ENCODE assay signal across 28 cellular contexts in genomic region chr22:49418341-49418894, GRCh38.
A peak's percentile ranks its signal among the peaks of the same experiment; 100 is the strongest.
DNase-seq lines count a peak whose midpoint lies in the region; ATAC-seq, FAIRE-seq and TF ChIP-seq lines count a peak whose summit lies in the region.
"Had no signal": no experiment of that assay in that cellular context is flagged by ENCODE, and none has a peak within 500 bp of the region (broad histone marks: within the 10 kb centered on the region; RNA-seq: fewer than 3 reads in every experiment).

No MANE protein-coding gene starts in this region.

- no TSS peak for BruUV-seq in K562 (replicated peaks; lab: Mats Ljungman, UMichigan)

- H4K20me1 ChIP-seq in K562 (replicated peaks; ENCODE audit: control insufficient read depth, insufficient read depth, low read length) (0 out of 2 replicates have a peak, but pooled peaks cover 4% of the 10 kb centered on the region), osteoblast (ENCODE audit: insufficient read depth, low read length) (no peaks in the 10 kb centered on the region)

- TF ChIP-seq RAD21 in K562 (CRISPR knock-in tag; conservative IDR thresholded peaks at IDR 0.05 in 1 of 2, IDR thresholded peaks at IDR 0.05 in 1 of 2) = no peak

- no peaks in the 10 kb centered on the region for H3K4me1 Mint-ChIP-seq in activated T-helper 17 cell treated with anti-CD3 and anti-CD28 coated beads, Interleukin-2, amount 50 U/mL, for 72 hours
- H3K4me1 Mint-ChIP-seq: B cell; CD8-positive, alpha-beta memory T cell had no signal

- no peaks in the 10 kb centered on the region for H3K36me3 Mint-ChIP-seq in activated T-helper 17 cell treated with anti-CD3 and anti-CD28 coated beads, Interleukin-2, amount 50 U/mL, for 72 hours (ENCODE audit: low read depth)

- no peak overlapping the region for H3K27ac ChIP-seq in K562 (ENCODE audit: extremely low read depth, low read depth, low read length)
- no peak overlapping the region for H3K27ac ChIP-seq in kidney (ENCODE audit: low read depth in 2 of 2, low read length in 2 of 2)
- H3K27ac ChIP-seq in osteoblast (ENCODE audit: low read depth, low read length) = no peak overlapping the region
- H3K27ac ChIP-seq: 22Rv1, C4-2B had no signal

- H3K4me2 ChIP-seq in K562 (ENCODE audit: insufficient read depth, low read length) (no peak overlapping the region), osteoblast (ENCODE audit: insufficient read depth, low read length) (no peak overlapping the region)

- no peak for TF ChIP-seq EP300 in K562 (IDR thresholded peaks at IDR 0.05; ENCODE audit: low read length)

- TF ChIP-seq POLR2A in K562 (conservative IDR thresholded peaks at IDR 0.05) = no peak

- intact Hi-C loops in K562 (cut with micrococcal nuclease) (no loop called here), kidney (cut with DNase I) (no loop called here)

- CTCF ChIA-PET in K562 (lab: Yijun Ruan, JAX; ENCODE audit: low intra/inter-chr PET ratio) = no interaction called here

- 90% methylated on average over 14 of the region's 39 CpGs for WGBS in K562 (ENCODE audit: insufficient coverage, low coverage, missing lambda C conversion rate)

- H3K9me1 ChIP-seq in K562 (ENCODE audit: control insufficient read depth, insufficient read depth, low read length) = no peaks in the 10 kb centered on the region

- in situ Hi-C loops in K562 (cut with MboI) = no loop called here

- POLR2A ChIA-PET in K562 (lab: Yijun Ruan, JAX) = no interaction called here

- TF ChIP-seq CTCF in K562 (IDR thresholded peaks at IDR 0.05 in 2 of 3, conservative IDR thresholded peaks at IDR 0.05 in 1 of 3; ENCODE audit: insufficient read depth in 2 of 3, low read depth in 1 of 3, low read length in 3 of 3) = no peak
- no peak for TF ChIP-seq CTCF in kidney (IDR thresholded peaks at IDR 0.05; ENCODE audit: borderline replicate concordance, extremely low read depth, insufficient read depth)
- TF ChIP-seq CTCF in osteoblast (IDR thresholded peaks at IDR 0.05; ENCODE audit: extremely low read depth, low read depth, low read length) = no peak

- peaks cover 5% of the 10 kb centered on the region for H3K9me3 Mint-ChIP-seq in activated T-helper 17 cell treated with anti-CD3 and anti-CD28 coated beads, Interleukin-2, amount 50 U/mL, for 72 hours

- ATAC-seq in K562 = no peak
- no peak for ATAC-seq in HG03045 (IDR thresholded peaks at IDR 0.05; ENCODE audit: unreplicated experiment)
- ATAC-seq in activated T-helper 17 cell treated with anti-CD3 and anti-CD28 coated beads, Interleukin-2, amount 50 U/mL, for 72 hours (replicated peaks) = no peak
- ATAC-seq: HCT116 had no signal

- no peaks in the 10 kb centered on the region for H3K27me3 ChIP-seq in K562 (ENCODE audit: control insufficient read depth in 2 of 2, insufficient read depth in 2 of 2, low read length in 2 of 2)
- H3K27me3 ChIP-seq in osteoblast (ENCODE audit: insufficient read depth, low read length) = no peaks in the 10 kb centered on the region

- H2AFZ ChIP-seq in K562 (ENCODE audit: low read depth, low read length) (no peak overlapping the region), osteoblast (ENCODE audit: low read length) (no peak overlapping the region)

- FAIRE-seq in K562 (lab: Jason Lieb, UNC) (no peak), kidney (lab: Jason Lieb, UNC) (no peak)
- FAIRE-seq: GM12892, GM19239, HTR-8/SVneo had no signal

- no peak overlapping the region for H3K4me3 Mint-ChIP-seq in activated T-helper 17 cell treated with anti-CD3 and anti-CD28 coated beads, Interleukin-2, amount 50 U/mL, for 72 hours
- H3K4me3 Mint-ChIP-seq: B cell had no signal

- DNase-seq in activated effector memory CD4-positive, alpha-beta T cell treated with anti-CD3 and anti-CD28 coated beads, Interleukin-2, amount 50 U/mL, for 16 hours = peak; percentile 53
- DNase-seq in activated effector memory CD4-positive, alpha-beta T cell treated with Interleukin-2 at 50 U/mL for 16 hours = no peak
- DNase-seq in K562 (ENCODE audit: extremely low read depth in 1 of 4, low spot score in 3 of 4) = no peak
- peak; percentile 46 for DNase-seq in kidney
- DNase-seq in osteoblast (ENCODE audit: insufficient read length, low spot score, missing footprints) = peak; percentile 21
- DNase-seq in SHP77 treated with DMSO at 0.1 percent for 48 hours (lab: John Stamatoyannopoulos, UW) = no peak
- DNase-seq: Calu3; CD8-positive, alpha-beta memory T cell; DMS153; DND-41; KBM-7; MV-4-11; NCI-H1105; NCI-H1436 treated with DMSO at 0.1 percent for 48 hours; NCI-H187 treated with DMSO at 0.1 percent for 48 hours; NCI-H2107; NCI-H526 treated with DMSO at 0.1 percent for 48 hours; RPMI8226; SHP77 had no signal

- H3K4me1 ChIP-seq in K562 (replicated peaks in 1 of 2; ENCODE audit: control insufficient read depth in 2 of 2, insufficient read depth in 2 of 2, low read length in 2 of 2) = peaks cover 0 to 3% of the 10 kb centered on the region in 2 experiments; a peak in 1 of 5 replicates
- no peaks in the 10 kb centered on the region for H3K4me1 ChIP-seq in kidney (ENCODE audit: control insufficient read depth in 1 of 2, insufficient read depth in 1 of 2, low read depth in 1 of 2, low read length in 2 of 2)
- no peaks in the 10 kb centered on the region for H3K4me1 ChIP-seq in osteoblast (ENCODE audit: insufficient read depth, low read length)

- H3K9ac ChIP-seq in K562 (ENCODE audit: insufficient read depth in 1 of 2, low read depth in 2 of 2, low read length in 2 of 2) = no peak overlapping the region
- H3K9ac ChIP-seq in kidney (ENCODE audit: low read length in 2 of 2) = no peak overlapping the region

- H3K4me3 ChIP-seq in K562 = no peak overlapping the region
- H3K4me3 ChIP-seq in kidney (ENCODE audit: low read length in 2 of 2) = no peak overlapping the region
- no peak overlapping the region for H3K4me3 ChIP-seq in osteoblast (ENCODE audit: insufficient read depth, low read length)

- H3K36me3 ChIP-seq in K562 (ENCODE audit: control insufficient read depth, insufficient read depth, low read length) (no peaks in the 10 kb centered on the region), kidney (ENCODE audit: control insufficient read depth in 1 of 2, insufficient read depth in 2 of 2, low read length in 2 of 2) (no peaks in the 10 kb centered on the region), osteoblast (ENCODE audit: insufficient read depth, low read length) (no peaks in the 10 kb centered on the region)

- no peak overlapping the region for H3K27ac Mint-ChIP-seq in activated T-helper 17 cell treated with anti-CD3 and anti-CD28 coated beads, Interleukin-2, amount 50 U/mL, for 72 hours
- H3K27ac Mint-ChIP-seq: B cell; CD8-positive, alpha-beta memory T cell had no signal

- H3K79me2 ChIP-seq in K562 (ENCODE audit: control insufficient read depth, insufficient read depth, low read length) (no peaks in the 10 kb centered on the region), osteoblast (ENCODE audit: insufficient read depth, low read length) (no peaks in the 10 kb centered on the region)

- no peaks in the 10 kb centered on the region for H3K27me3 Mint-ChIP-seq in activated T-helper 17 cell treated with anti-CD3 and anti-CD28 coated beads, Interleukin-2, amount 50 U/mL, for 72 hours

- H3K9me3 ChIP-seq in K562 (replicated peaks; ENCODE audit: control insufficient read depth, insufficient read depth, low read depth, low read length) (no peaks in the 10 kb centered on the region), kidney (ENCODE audit: control insufficient read depth in 1 of 2, low read length in 2 of 2) (peaks cover 0 to 3% of the 10 kb centered on the region in 2 donors), osteoblast (ENCODE audit: low read depth, low read length) (no peaks in the 10 kb centered on the region)

TF ChIP-seq in K562, 482 proteins besides CTCF, POLR2A, EP300 and RAD21 (continues in another document):
- TF ChIP-seq XRCC4 (IDR thresholded peaks at IDR 0.05; ENCODE audit: extremely low read depth, insufficient read depth, insufficient read length) = no peak
- no peak for TF ChIP-seq ZNF431 (CRISPR knock-in tag; IDR thresholded peaks at IDR 0.05)
- TF ChIP-seq POLR2G (IDR thresholded peaks at IDR 0.05; ENCODE audit: low read depth, low read length) = peak; percentile 43; the same call in 1 of the 2 replicates
- TF ChIP-seq RBM22 (IDR thresholded peaks at IDR 0.05; ENCODE audit: low read depth, low read length, poor library complexity, severe bottlenecking) = peak; percentile 24

Comparison
In these comparisons a context has a peak if more than half of its experiments do, and no peak if none do; other contexts are left out.
1. DNase-seq: peak in activated effector memory CD4-positive, alpha-beta T cell treated with anti-CD3 and anti-CD28 coated beads, Interleukin-2, amount 50 U/mL, for 16 hours (single experiment), kidney (single experiment) and osteoblast (single experiment); none in activated effector memory CD4-positive, alpha-beta T cell treated with Interleukin-2 at 50 U/mL for 16 hours (single experiment), K562 (0 of 4) and SHP77 treated with DMSO at 0.1 percent for 48 hours (single experiment).